In the genomic region with DNA sequence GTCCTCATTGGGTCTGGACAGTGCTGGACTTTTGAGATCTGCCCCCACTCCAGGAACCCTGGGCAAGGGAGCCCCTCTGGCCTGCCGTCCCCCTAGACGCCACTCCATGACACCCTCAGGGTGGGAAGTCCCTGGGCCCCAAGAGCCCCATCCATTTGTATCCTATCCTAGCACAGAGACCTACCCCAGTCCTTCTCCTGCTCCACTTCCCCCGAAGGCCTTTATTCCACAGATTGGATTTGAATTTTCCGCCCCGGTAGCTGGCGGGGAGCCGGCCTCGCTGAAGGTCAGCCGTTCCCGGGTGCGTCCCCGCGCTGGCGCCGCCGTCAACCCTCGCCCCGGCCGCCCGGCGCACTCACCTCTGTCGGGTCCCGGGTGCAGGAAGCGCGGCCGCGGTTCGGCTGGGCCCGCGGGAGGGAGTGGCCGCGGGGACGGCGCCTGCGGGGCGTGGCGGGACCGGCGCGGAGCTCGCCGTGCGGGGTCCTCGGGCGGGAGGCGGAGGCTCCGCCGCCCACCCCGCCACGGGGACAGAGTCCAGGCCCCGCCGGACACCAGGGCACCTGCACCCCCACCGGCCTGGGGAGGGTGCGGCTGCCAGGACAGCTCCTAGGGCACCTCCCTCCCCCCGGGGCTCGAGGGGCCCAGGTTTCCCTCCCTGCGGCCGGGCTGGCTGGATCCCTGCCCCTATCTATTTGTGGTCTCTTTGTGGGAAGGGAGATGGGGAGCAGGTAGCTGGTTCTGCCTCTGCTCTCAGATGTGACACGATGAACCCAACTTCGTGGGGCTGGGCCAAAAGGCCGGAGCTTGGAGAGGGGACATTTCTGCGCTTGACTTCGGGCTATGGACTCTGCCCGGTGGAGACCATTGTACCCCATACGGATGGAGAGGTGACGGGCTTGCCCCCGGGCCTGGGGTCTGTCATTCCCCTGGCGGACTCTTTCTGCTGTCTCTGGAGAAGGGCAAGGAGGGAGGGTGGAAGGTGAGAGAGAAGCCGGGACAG, we compare ENCODE assay signal across 1 cellular context.
TF ChIP-seq lines count a peak whose summit lies in the region.

No MANE protein-coding gene starts in this region.

TF ChIP-seq in K562, 482 proteins besides CTCF, POLR2A, EP300 and RAD21 (continued from another document and continues in another):
- TF ChIP-seq, protein P1, sequence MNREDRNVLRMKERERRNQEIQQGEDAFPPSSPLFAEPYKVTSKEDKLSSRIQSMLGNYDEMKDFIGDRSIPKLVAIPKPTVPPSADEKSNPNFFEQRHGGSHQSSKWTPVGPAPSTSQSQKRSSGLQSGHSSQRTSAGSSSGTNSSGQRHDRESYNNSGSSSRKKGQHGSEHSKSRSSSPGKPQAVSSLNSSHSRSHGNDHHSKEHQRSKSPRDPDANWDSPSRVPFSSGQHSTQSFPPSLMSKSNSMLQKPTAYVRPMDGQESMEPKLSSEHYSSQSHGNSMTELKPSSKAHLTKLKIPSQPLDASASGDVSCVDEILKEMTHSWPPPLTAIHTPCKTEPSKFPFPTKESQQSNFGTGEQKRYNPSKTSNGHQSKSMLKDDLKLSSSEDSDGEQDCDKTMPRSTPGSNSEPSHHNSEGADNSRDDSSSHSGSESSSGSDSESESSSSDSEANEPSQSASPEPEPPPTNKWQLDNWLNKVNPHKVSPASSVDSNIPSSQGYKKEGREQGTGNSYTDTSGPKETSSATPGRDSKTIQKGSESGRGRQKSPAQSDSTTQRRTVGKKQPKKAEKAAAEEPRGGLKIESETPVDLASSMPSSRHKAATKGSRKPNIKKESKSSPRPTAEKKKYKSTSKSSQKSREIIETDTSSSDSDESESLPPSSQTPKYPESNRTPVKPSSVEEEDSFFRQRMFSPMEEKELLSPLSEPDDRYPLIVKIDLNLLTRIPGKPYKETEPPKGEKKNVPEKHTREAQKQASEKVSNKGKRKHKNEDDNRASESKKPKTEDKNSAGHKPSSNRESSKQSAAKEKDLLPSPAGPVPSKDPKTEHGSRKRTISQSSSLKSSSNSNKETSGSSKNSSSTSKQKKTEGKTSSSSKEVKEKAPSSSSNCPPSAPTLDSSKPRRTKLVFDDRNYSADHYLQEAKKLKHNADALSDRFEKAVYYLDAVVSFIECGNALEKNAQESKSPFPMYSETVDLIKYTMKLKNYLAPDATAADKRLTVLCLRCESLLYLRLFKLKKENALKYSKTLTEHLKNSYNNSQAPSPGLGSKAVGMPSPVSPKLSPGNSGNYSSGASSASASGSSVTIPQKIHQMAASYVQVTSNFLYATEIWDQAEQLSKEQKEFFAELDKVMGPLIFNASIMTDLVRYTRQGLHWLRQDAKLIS (CRISPR knock-in tag; IDR thresholded peaks at IDR 0.05) = no peak
- TF ChIP-seq, protein P2, sequence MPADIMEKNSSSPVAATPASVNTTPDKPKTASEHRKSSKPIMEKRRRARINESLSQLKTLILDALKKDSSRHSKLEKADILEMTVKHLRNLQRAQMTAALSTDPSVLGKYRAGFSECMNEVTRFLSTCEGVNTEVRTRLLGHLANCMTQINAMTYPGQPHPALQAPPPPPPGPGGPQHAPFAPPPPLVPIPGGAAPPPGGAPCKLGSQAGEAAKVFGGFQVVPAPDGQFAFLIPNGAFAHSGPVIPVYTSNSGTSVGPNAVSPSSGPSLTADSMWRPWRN (IDR thresholded peaks at IDR 0.05; ENCODE audit: low read depth) = no peak
- TF ChIP-seq SIN3B (IDR thresholded peaks at IDR 0.05; ENCODE audit: low read depth) = peak; percentile 50; the same call in 1 of the 2 replicates
- TF ChIP-seq DIDO1 (tag; IDR thresholded peaks at IDR 0.05; ENCODE audit: low read depth) = no peak
- no peak for TF ChIP-seq NFYB (IDR thresholded peaks at IDR 0.05; ENCODE audit: extremely low read depth, insufficient read length)
- TF ChIP-seq, protein P3, sequence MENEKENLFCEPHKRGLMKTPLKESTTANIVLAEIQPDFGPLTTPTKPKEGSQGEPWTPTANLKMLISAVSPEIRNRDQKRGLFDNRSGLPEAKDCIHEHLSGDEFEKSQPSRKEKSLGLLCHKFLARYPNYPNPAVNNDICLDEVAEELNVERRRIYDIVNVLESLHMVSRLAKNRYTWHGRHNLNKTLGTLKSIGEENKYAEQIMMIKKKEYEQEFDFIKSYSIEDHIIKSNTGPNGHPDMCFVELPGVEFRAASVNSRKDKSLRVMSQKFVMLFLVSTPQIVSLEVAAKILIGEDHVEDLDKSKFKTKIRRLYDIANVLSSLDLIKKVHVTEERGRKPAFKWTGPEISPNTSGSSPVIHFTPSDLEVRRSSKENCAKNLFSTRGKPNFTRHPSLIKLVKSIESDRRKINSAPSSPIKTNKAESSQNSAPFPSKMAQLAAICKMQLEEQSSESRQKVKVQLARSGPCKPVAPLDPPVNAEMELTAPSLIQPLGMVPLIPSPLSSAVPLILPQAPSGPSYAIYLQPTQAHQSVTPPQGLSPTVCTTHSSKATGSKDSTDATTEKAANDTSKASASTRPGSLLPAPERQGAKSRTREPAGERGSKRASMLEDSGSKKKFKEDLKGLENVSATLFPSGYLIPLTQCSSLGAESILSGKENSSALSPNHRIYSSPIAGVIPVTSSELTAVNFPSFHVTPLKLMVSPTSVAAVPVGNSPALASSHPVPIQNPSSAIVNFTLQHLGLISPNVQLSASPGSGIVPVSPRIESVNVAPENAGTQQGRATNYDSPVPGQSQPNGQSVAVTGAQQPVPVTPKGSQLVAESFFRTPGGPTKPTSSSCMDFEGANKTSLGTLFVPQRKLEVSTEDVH (IDR thresholded peaks at IDR 0.05; ENCODE audit: low read depth, partially characterized antibody) = no peak
- no peak for TF ChIP-seq ZNF57 (CRISPR knock-in tag; IDR thresholded peaks at IDR 0.05)
- TF ChIP-seq ZNF764 (CRISPR knock-in tag; IDR thresholded peaks at IDR 0.05; ENCODE audit: low read depth) = no peak
- TF ChIP-seq PHTF2 (CRISPR knock-in tag; IDR thresholded peaks at IDR 0.05) = no peak
- no peak for TF ChIP-seq ZNF324 (CRISPR knock-in tag; IDR thresholded peaks at IDR 0.05)
- TF ChIP-seq SRSF3 (IDR thresholded peaks at IDR 0.05; ENCODE audit: insufficient read depth, low read length) = no peak
- TF ChIP-seq ZNF316 (IDR thresholded peaks at IDR 0.05) = no peak
- TF ChIP-seq U2AF1 (optimal IDR thresholded peaks at IDR 0.05; ENCODE audit: low read depth, low read length) = no peak
- no peak for TF ChIP-seq NR2F6 (CRISPR knock-in tag; IDR thresholded peaks at IDR 0.05)
- TF ChIP-seq STAT5B (CRISPR knock-in tag; IDR thresholded peaks at IDR 0.05) = no peak
- TF ChIP-seq NONO (IDR thresholded peaks at IDR 0.05; ENCODE audit: low read depth in 2 of 2, low read length in 1 of 2) = no peak
- no peak for TF ChIP-seq EP400 (IDR thresholded peaks at IDR 0.05)
- no peak for TF ChIP-seq EGR1 (conservative IDR thresholded peaks at IDR 0.05)
- TF ChIP-seq HNRNPUL1 (IDR thresholded peaks at IDR 0.05; ENCODE audit: low read length) = no peak
- no peak for TF ChIP-seq CBX8 (IDR thresholded peaks at IDR 0.05; ENCODE audit: borderline replicate concordance, extremely low read depth, low read depth, low read length, poor library complexity, severe bottlenecking)
- no peak for TF ChIP-seq MAFK (IDR thresholded peaks at IDR 0.05; ENCODE audit: low read length)
- TF ChIP-seq ZNF253 (CRISPR knock-in tag; conservative IDR thresholded peaks at IDR 0.05) = no peak
- TF ChIP-seq, protein P4, sequence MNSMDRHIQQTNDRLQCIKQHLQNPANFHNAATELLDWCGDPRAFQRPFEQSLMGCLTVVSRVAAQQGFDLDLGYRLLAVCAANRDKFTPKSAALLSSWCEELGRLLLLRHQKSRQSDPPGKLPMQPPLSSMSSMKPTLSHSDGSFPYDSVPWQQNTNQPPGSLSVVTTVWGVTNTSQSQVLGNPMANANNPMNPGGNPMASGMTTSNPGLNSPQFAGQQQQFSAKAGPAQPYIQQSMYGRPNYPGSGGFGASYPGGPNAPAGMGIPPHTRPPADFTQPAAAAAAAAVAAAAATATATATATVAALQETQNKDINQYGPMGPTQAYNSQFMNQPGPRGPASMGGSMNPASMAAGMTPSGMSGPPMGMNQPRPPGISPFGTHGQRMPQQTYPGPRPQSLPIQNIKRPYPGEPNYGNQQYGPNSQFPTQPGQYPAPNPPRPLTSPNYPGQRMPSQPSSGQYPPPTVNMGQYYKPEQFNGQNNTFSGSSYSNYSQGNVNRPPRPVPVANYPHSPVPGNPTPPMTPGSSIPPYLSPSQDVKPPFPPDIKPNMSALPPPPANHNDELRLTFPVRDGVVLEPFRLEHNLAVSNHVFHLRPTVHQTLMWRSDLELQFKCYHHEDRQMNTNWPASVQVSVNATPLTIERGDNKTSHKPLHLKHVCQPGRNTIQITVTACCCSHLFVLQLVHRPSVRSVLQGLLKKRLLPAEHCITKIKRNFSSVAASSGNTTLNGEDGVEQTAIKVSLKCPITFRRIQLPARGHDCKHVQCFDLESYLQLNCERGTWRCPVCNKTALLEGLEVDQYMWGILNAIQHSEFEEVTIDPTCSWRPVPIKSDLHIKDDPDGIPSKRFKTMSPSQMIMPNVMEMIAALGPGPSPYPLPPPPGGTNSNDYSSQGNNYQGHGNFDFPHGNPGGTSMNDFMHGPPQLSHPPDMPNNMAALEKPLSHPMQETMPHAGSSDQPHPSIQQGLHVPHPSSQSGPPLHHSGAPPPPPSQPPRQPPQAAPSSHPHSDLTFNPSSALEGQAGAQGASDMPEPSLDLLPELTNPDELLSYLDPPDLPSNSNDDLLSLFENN (IDR thresholded peaks at IDR 0.05; ENCODE audit: low read depth in 2 of 2, low read length in 2 of 2) = no peak
- TF ChIP-seq, protein P5, sequence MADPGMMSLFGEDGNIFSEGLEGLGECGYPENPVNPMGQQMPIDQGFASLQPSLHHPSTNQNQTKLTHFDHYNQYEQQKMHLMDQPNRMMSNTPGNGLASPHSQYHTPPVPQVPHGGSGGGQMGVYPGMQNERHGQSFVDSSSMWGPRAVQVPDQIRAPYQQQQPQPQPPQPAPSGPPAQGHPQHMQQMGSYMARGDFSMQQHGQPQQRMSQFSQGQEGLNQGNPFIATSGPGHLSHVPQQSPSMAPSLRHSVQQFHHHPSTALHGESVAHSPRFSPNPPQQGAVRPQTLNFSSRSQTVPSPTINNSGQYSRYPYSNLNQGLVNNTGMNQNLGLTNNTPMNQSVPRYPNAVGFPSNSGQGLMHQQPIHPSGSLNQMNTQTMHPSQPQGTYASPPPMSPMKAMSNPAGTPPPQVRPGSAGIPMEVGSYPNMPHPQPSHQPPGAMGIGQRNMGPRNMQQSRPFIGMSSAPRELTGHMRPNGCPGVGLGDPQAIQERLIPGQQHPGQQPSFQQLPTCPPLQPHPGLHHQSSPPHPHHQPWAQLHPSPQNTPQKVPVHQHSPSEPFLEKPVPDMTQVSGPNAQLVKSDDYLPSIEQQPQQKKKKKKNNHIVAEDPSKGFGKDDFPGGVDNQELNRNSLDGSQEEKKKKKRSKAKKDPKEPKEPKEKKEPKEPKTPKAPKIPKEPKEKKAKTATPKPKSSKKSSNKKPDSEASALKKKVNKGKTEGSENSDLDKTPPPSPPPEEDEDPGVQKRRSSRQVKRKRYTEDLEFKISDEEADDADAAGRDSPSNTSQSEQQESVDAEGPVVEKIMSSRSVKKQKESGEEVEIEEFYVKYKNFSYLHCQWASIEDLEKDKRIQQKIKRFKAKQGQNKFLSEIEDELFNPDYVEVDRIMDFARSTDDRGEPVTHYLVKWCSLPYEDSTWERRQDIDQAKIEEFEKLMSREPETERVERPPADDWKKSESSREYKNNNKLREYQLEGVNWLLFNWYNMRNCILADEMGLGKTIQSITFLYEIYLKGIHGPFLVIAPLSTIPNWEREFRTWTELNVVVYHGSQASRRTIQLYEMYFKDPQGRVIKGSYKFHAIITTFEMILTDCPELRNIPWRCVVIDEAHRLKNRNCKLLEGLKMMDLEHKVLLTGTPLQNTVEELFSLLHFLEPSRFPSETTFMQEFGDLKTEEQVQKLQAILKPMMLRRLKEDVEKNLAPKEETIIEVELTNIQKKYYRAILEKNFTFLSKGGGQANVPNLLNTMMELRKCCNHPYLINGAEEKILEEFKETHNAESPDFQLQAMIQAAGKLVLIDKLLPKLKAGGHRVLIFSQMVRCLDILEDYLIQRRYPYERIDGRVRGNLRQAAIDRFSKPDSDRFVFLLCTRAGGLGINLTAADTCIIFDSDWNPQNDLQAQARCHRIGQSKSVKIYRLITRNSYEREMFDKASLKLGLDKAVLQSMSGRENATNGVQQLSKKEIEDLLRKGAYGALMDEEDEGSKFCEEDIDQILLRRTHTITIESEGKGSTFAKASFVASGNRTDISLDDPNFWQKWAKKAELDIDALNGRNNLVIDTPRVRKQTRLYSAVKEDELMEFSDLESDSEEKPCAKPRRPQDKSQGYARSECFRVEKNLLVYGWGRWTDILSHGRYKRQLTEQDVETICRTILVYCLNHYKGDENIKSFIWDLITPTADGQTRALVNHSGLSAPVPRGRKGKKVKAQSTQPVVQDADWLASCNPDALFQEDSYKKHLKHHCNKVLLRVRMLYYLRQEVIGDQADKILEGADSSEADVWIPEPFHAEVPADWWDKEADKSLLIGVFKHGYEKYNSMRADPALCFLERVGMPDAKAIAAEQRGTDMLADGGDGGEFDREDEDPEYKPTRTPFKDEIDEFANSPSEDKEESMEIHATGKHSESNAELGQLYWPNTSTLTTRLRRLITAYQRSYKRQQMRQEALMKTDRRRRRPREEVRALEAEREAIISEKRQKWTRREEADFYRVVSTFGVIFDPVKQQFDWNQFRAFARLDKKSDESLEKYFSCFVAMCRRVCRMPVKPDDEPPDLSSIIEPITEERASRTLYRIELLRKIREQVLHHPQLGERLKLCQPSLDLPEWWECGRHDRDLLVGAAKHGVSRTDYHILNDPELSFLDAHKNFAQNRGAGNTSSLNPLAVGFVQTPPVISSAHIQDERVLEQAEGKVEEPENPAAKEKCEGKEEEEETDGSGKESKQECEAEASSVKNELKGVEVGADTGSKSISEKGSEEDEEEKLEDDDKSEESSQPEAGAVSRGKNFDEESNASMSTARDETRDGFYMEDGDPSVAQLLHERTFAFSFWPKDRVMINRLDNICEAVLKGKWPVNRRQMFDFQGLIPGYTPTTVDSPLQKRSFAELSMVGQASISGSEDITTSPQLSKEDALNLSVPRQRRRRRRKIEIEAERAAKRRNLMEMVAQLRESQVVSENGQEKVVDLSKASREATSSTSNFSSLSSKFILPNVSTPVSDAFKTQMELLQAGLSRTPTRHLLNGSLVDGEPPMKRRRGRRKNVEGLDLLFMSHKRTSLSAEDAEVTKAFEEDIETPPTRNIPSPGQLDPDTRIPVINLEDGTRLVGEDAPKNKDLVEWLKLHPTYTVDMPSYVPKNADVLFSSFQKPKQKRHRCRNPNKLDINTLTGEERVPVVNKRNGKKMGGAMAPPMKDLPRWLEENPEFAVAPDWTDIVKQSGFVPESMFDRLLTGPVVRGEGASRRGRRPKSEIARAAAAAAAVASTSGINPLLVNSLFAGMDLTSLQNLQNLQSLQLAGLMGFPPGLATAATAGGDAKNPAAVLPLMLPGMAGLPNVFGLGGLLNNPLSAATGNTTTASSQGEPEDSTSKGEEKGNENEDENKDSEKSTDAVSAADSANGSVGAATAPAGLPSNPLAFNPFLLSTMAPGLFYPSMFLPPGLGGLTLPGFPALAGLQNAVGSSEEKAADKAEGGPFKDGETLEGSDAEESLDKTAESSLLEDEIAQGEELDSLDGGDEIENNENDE (IDR thresholded peaks at IDR 0.05; ENCODE audit: low read depth, low read length) = no peak
- no peak for TF ChIP-seq ZBTB1 (CRISPR knock-in tag; IDR thresholded peaks at IDR 0.05; ENCODE audit: borderline replicate concordance, low read depth)
- no peak for TF ChIP-seq RAD51 (IDR thresholded peaks at IDR 0.05; ENCODE audit: borderline replicate concordance, low read depth)
- no peak for TF ChIP-seq TBL1XR1 (IDR thresholded peaks at IDR 0.05; ENCODE audit: low read length in 2 of 2)
- TF ChIP-seq TRIM24 (IDR thresholded peaks at IDR 0.05) = no peak
